Comparison of ENCODE assay signal across 8 cellular contexts in genomic region chr17:27456681-27457404, GRCh38. TPM values are rescaled to one million over a fixed set of nuclear protein-coding genes. Genes with fewer than 3 reads are reported as not detected.
DNase-seq lines count a peak whose midpoint lies in the region; ATAC-seq and TF ChIP-seq lines count a peak whose summit lies in the region.

No MANE protein-coding gene starts in this region.

- no peak overlapping the region for H3K27ac Mint-ChIP-seq in mesothelial cell of epicardium

- H3K27me3 Mint-ChIP-seq in mesothelial cell of epicardium (ENCODE audit: low read depth): peaks cover 20% of the 10 kb centered on the region

- peak; percentile 44 for DNase-seq in GM10266 (ENCODE audit: extremely low spot score)
- no peak for DNase-seq in NB4 (ENCODE audit: low read depth)
- no peak for DNase-seq in choroid plexus epithelial cell (ENCODE audit: low read depth)
- DNase-seq in mesothelial cell of epicardium (ENCODE audit: low spot score in 2 of 2, unreplicated experiment in 2 of 2): no peak
- no peak for DNase-seq in iPS-NIHi7 (ENCODE audit: extremely low spot score)
- no peak for DNase-seq in NCI-H2196 (lab: John Stamatoyannopoulos, UW; ENCODE audit: unreplicated experiment)

- ATAC-seq in GM18868 (IDR thresholded peaks at IDR 0.05; ENCODE audit: unreplicated experiment): no peak
- no peak for ATAC-seq in GM21526 (IDR thresholded peaks at IDR 0.05; ENCODE audit: low FRiP score, unreplicated experiment)

- TF ChIP-seq CTCF in GM10266 (IDR thresholded peaks at IDR 0.05; ENCODE audit: control insufficient read depth, insufficient read depth, low read depth, missing control alignments): no peak
- TF ChIP-seq CTCF in NB4 (IDR thresholded peaks at IDR 0.05; ENCODE audit: low read depth, low read length): no peak
- no peak for TF ChIP-seq CTCF in choroid plexus epithelial cell (conservative IDR thresholded peaks at IDR 0.05; ENCODE audit: low read depth, low read length)
- no peak for TF ChIP-seq CTCF in mesothelial cell of epicardium (IDR thresholded peaks at IDR 0.05; ENCODE audit: unreplicated experiment)

- peak overlapping the region; percentile 59 for H3K4me3 ChIP-seq in NB4 (ENCODE audit: low read depth, low read length)
- peak overlapping the region; percentile 87 for H3K4me3 ChIP-seq in choroid plexus epithelial cell (ENCODE audit: low read depth, low read length)

- peaks cover 23% of the 10 kb centered on the region for H3K4me1 Mint-ChIP-seq in mesothelial cell of epicardium

- no peak for TF ChIP-seq POLR2A in NB4 (IDR thresholded peaks at IDR 0.05; ENCODE audit: extremely low read depth, insufficient read length)

- no peaks in the 10 kb centered on the region for H3K36me3 Mint-ChIP-seq in mesothelial cell of epicardium

- peak overlapping the region; percentile 79 for H3K4me3 Mint-ChIP-seq in mesothelial cell of epicardium

- no peaks in the 10 kb centered on the region for H3K9me3 Mint-ChIP-seq in mesothelial cell of epicardium

RNA-seq across cellular contexts. Expression of gene KSR1, which starts 0.6 kb away (rescaled TPM):
- total RNA-seq in mesothelial cell of epicardium: 64.0 to 69.4 TPM (median 64.5 TPM) in 3 replicates
